ENCODE assay signal across 8 cellular contexts in genomic region chr11:75352417-75353206, GRCh38. TPM values are rescaled to one million over a fixed set of nuclear protein-coding genes. Genes with fewer than 3 reads are reported as not detected.
DNase-seq lines count a peak whose midpoint lies in the region; ATAC-seq and TF ChIP-seq lines count a peak whose summit lies in the region.

No MANE protein-coding gene starts in this region.

- intact Hi-C loops in lower lobe of right lung (cut with DNase I) (no loop called here), tibial artery (cut with DNase I; ENCODE audit: low total_unique reads) (no loop called here)

- H3K27me3 ChIP-seq in lower lobe of right lung (ENCODE audit: low read depth) (no peaks in the 10 kb centered on the region), tibial artery (no peaks in the 10 kb centered on the region)

- H3K9me3 ChIP-seq in lower lobe of right lung (no peaks in the 10 kb centered on the region), tibial artery (no peaks in the 10 kb centered on the region)

- H3K4me3 ChIP-seq in astrocyte of the cerebellum (ENCODE audit: low read depth, low read length): peak overlapping the region; percentile 47
- peak overlapping the region; percentile 97 for H3K4me3 ChIP-seq in lower lobe of right lung
- H3K4me3 ChIP-seq in tibial artery: peak overlapping the region; percentile 54 to 63

- peaks cover 16% of the 10 kb centered on the region for H3K36me3 ChIP-seq in lower lobe of right lung
- H3K36me3 ChIP-seq in tibial artery: no peaks in the 10 kb centered on the region

- H3K27ac ChIP-seq in lower lobe of right lung (peak overlapping the region; percentile 97), tibial artery (peak overlapping the region; percentile 39 to 65)

- ATAC-seq in lower lobe of right lung (peak; percentile 64 to 83), GM21423 (IDR thresholded peaks at IDR 0.05; ENCODE audit: unreplicated experiment) (no peak)

- DNase-seq in D341Med (ENCODE audit: low spot score) (peak; percentile 5), NCI-H1105 (lab: John Stamatoyannopoulos, UW) (peak; percentile 67), astrocyte of the cerebellum (ENCODE audit: low read depth) (no peak), lower lobe of right lung (peak; percentile 90), tibial artery (peak; percentile 64 to 73), HuH-7.5 (ENCODE audit: low spot score) (no peak), NCI-H2196 treated with DMSO at 0.1 percent for 48 hours (lab: John Stamatoyannopoulos, UW; ENCODE audit: unreplicated experiment) (no peak)

- TF ChIP-seq CTCF in astrocyte of the cerebellum (IDR thresholded peaks at IDR 0.05; ENCODE audit: low read depth, low read length, missing control alignments) (no peak), lower lobe of right lung (IDR thresholded peaks at IDR 0.05) (peak; percentile 28), tibial artery (IDR thresholded peaks at IDR 0.05) (no peak)

- H3K4me1 ChIP-seq in lower lobe of right lung (peaks cover 37% of the 10 kb centered on the region), tibial artery (peaks cover 0 to 47% (median 28%) of the 10 kb centered on the region in 4 donors)

- in situ Hi-C loops in astrocyte of the cerebellum (cut with HindIII; ENCODE audit: low sequenced_read_pairs): no loop called here

RNA-seq across cellular contexts. Expression of gene ARRB1, which starts 1.2 kb away (rescaled TPM):
- total RNA-seq in lower lobe of right lung: 187 TPM

RNA-seq across cellular contexts. Expression of gene RPS3, which starts 46.7 kb away (rescaled TPM):
- 1,761 TPM for total RNA-seq in lower lobe of right lung

Comparison
In these comparisons a context has a peak if more than half of its experiments do, and no peak if none do; other contexts are left out.
1. DNase-seq: peak in D341Med (single experiment), NCI-H1105 (single experiment), lower lobe of right lung (single experiment) and tibial artery (2 of 2); none in astrocyte of the cerebellum (single experiment), HuH-7.5 (single experiment) and NCI-H2196 treated with DMSO at 0.1 percent for 48 hours (single experiment).
2. H3K4me3 ChIP-seq: peak in every context shown above with its lines; median percentile 97 in lower lobe of right lung; 58 in tibial artery; 47 in astrocyte of the cerebellum.